10 cellular contexts compared by ENCODE assay signal in genomic region chr14:20434701-20435453, GRCh38. TPM values are rescaled to one million over a fixed set of nuclear protein-coding genes. Genes with fewer than 3 reads are reported as not detected.
DNase-seq lines count a peak whose midpoint lies in the region; ATAC-seq and TF ChIP-seq lines count a peak whose summit lies in the region.
"Had no signal": no experiment of that assay in that cellular context is flagged by ENCODE, and none has a peak within 500 bp of the region (broad histone marks: within the 10 kb centered on the region; RNA-seq: fewer than 3 reads in every experiment).

No MANE protein-coding gene starts in this region.

- TF ChIP-seq POLR2A in gastroesophageal sphincter (IDR thresholded peaks at IDR 0.05): no peak

- H3K27me3 Mint-ChIP-seq in type B pancreatic cell (peaks cover 12% of the 10 kb centered on the region), CD14-positive monocyte (ENCODE audit: low read depth in 3 of 3) (peaks cover 0 to 4% (median 0%) of the 10 kb centered on the region in 3 donors)

- 37 to 39% methylated on average over 6 to 15 of the region's 33 CpGs for WGBS in gastroesophageal sphincter (ENCODE audit: low coverage in 1 of 2), 2 donors

- TF ChIP-seq CTCF in gastroesophageal sphincter (IDR thresholded peaks at IDR 0.05): no peak
- TF ChIP-seq CTCF in type B pancreatic cell (conservative IDR thresholded peaks at IDR 0.05): no peak
- no peak for TF ChIP-seq CTCF in CD14-positive monocyte (IDR thresholded peaks at IDR 0.05)

- no peak for TF ChIP-seq EP300 in gastroesophageal sphincter (IDR thresholded peaks at IDR 0.05)

- H3K4me3 ChIP-seq in gastroesophageal sphincter: peak overlapping the region; percentile 7 to 49
- H3K4me3 ChIP-seq: smooth muscle cell had no signal

- no peaks in the 10 kb centered on the region for H3K9me3 ChIP-seq in gastroesophageal sphincter

- peaks cover 0 to 30% (median 5%) of the 10 kb centered on the region in 3 donors for H3K4me1 ChIP-seq in gastroesophageal sphincter

- H3K4me1 Mint-ChIP-seq in type B pancreatic cell (ENCODE audit: unreplicated experiment) (no peaks in the 10 kb centered on the region), CD14-positive monocyte (peaks cover 39% of the 10 kb centered on the region)

- no peak overlapping the region for H3K4me3 Mint-ChIP-seq in type B pancreatic cell
- no peak overlapping the region for H3K4me3 Mint-ChIP-seq in CD14-positive monocyte

- H3K27me3 ChIP-seq in gastroesophageal sphincter: peaks cover 19% of the 10 kb centered on the region

- peak overlapping the region in 3 of 4 donors; percentile 66 to 80 (median 78) for H3K27ac ChIP-seq in gastroesophageal sphincter
- H3K27ac ChIP-seq: C4-2B had no signal

- DNase-seq in Right ventricle myocardium inferior (ENCODE audit: missing footprints): peak; percentile 86
- no peak for DNase-seq in cardiac septum (ENCODE audit: low spot score)
- DNase-seq in nucleus accumbens (lab: John Stamatoyannopoulos, UW): peak in 54 of 56 donors; percentile 19 to 87 (median 64)
- no peak for DNase-seq in type B pancreatic cell (ENCODE audit: extremely low spot score, unreplicated experiment)
- no peak for DNase-seq in stimulated activated CD4-positive, alpha-beta T cell treated with anti-CD3 and anti-CD28 coated beads, Interleukin-15, amount 100 ng/mL, for 24 hours
- no peak for DNase-seq in middle frontal gyrus (ENCODE audit: extremely low spot score, low spot score)
- no peak for DNase-seq in CD14-positive monocyte (ENCODE audit: low spot score)

- H3K27ac Mint-ChIP-seq in type B pancreatic cell (no peak overlapping the region), CD14-positive monocyte (peak overlapping the region in 1 of 7 donors; percentile 75)

- H3K36me3 ChIP-seq in gastroesophageal sphincter: no peaks in the 10 kb centered on the region

- H3K36me3 Mint-ChIP-seq in type B pancreatic cell (no peaks in the 10 kb centered on the region), CD14-positive monocyte (peaks cover 0 to 2% of the 10 kb centered on the region in 2 donors)

- ATAC-seq in Right ventricle myocardium inferior: peak; percentile 78
- ATAC-seq in gastroesophageal sphincter: peak; percentile 73

- H3K9me3 Mint-ChIP-seq in type B pancreatic cell (no peaks in the 10 kb centered on the region), CD14-positive monocyte (peaks cover 0 to 7% (median 3%) of the 10 kb centered on the region in 7 donors)

- intact Hi-C loops in Right ventricle myocardium inferior (cut with DNase I) (no loop called here), cardiac septum (cut with DNase I) (no loop called here), CD14-positive monocyte (cut with micrococcal nuclease) (loop anchor here in 1 of 2 donors (5.0 kb wide), 1 partner anchor 52 kb away; no protein-coding TSS in a partner anchor)

RNA-seq across cellular contexts. Expression of gene KLHL33, which starts 1.1 kb away (rescaled TPM):
- total RNA-seq in Right ventricle myocardium inferior: 0.62 TPM
- 0.35 TPM for total RNA-seq in cardiac septum
- total RNA-seq in gastroesophageal sphincter: 1 to 10 TPM in 2 of 4 donors, under 1 TPM in 2; 0.27 to 2.6 (median 1.1) TPM
- total RNA-seq in type B pancreatic cell (ENCODE audit: low replicate concordance): not detected in 2 replicates
- not detected for polyA plus RNA-seq in CD14-positive monocyte
- total RNA-seq: smooth muscle cell had no signal

RNA-seq across cellular contexts. Expression of gene OSGEP, which starts 19.7 kb away (rescaled TPM):
- 18.8 TPM for total RNA-seq in Right ventricle myocardium inferior
- total RNA-seq in cardiac septum: 21.2 TPM
- 10 to 100 TPM; 28.2 to 44.4 (median 34.4) TPM for total RNA-seq in gastroesophageal sphincter
- total RNA-seq in type B pancreatic cell (ENCODE audit: low replicate concordance): 37.4 and 57.1 TPM in 2 replicates
- 10 to 100 TPM; 34.7 to 40.0 TPM for polyA plus RNA-seq in CD14-positive monocyte

RNA-seq across cellular contexts. Expression of gene APEX1, which starts 20.1 kb away (rescaled TPM):
- 67.2 TPM for total RNA-seq in Right ventricle myocardium inferior
- total RNA-seq in cardiac septum: 66.0 TPM
- total RNA-seq in gastroesophageal sphincter: 100 to 1,000 TPM in 1 of 4 donors, 10 to 100 TPM in 3; 86.2 to 120 (median 98.0) TPM
- total RNA-seq in type B pancreatic cell (ENCODE audit: low replicate concordance): 228 and 319 TPM in 2 replicates
- 10 to 100 TPM; 69.7 to 85.4 TPM for polyA plus RNA-seq in CD14-positive monocyte

RNA-seq across cellular contexts. Expression of gene TEP1, which starts 21.6 kb away (rescaled TPM):
- total RNA-seq in Right ventricle myocardium inferior (8.2 TPM), cardiac septum (15.7 TPM), gastroesophageal sphincter (10 to 100 TPM; 12.9 to 27.6 (median 20.5) TPM), type B pancreatic cell (ENCODE audit: low replicate concordance) (23.1 and 25.1 TPM in 2 replicates)
- polyA plus RNA-seq in CD14-positive monocyte: 1 to 10 TPM; 2.3 to 7.1 TPM

RNA-seq across cellular contexts. Expression of gene PIP4P1, which starts 26.4 kb away (rescaled TPM):
- total RNA-seq in Right ventricle myocardium inferior (17.2 TPM), cardiac septum (18.2 TPM), gastroesophageal sphincter (10 to 100 TPM; 12.2 to 23.2 (median 20.1) TPM), type B pancreatic cell (ENCODE audit: low replicate concordance) (38.4 and 44.8 TPM in 2 replicates)
- polyA plus RNA-seq in CD14-positive monocyte: 10 to 100 TPM; 19.4 to 21.2 TPM

Comparison
In these comparisons a context has a peak if more than half of its experiments do, and no peak if none do; other contexts are left out.
1. DNase-seq: peak in Right ventricle myocardium inferior (single experiment) and nucleus accumbens (54 of 56); none in cardiac septum (single experiment), type B pancreatic cell (single experiment), stimulated activated CD4-positive, alpha-beta T cell treated with anti-CD3 and anti-CD28 coated beads, Interleukin-15, amount 100 ng/mL, for 24 hours (single experiment), middle frontal gyrus (single experiment) and CD14-positive monocyte (single experiment).